In the genomic region with DNA sequence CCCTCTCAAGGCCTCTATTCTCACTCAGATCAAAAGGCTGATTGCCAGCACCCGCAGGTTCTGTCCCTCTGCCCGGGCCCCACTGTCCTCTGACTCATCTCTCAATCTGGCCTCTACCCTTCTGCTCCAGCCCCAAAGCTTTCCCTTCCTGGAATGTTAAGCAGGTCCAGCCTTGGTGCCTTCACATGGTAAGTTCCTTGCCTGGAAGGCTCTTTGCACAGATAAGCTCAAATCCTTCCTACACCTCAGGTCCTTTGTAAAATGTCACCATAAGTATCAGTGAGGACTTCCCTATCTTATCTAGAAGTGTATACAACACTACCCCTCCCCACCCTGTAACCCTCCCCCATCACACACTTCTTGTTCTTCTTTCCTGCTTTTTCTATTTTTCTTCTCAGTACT, we compare ENCODE assay signal across 11 cellular contexts. TPM values are rescaled to one million over a fixed set of nuclear protein-coding genes. Genes with fewer than 3 reads are reported as not detected.
DNase-seq lines count a peak whose midpoint lies in the region; TF ChIP-seq lines count a peak whose summit lies in the region.
"Had no signal": no experiment of that assay in that cellular context is flagged by ENCODE, and none has a peak within 500 bp of the region (broad histone marks: within the 10 kb centered on the region; RNA-seq: fewer than 3 reads in every experiment).

No MANE protein-coding gene starts in this region.

- H3K36me3 ChIP-seq in ascending aorta, result peaks cover 9 to 16% of the 10 kb centered on the region in 2 donors

- no peaks in the 10 kb centered on the region for H3K4me1 ChIP-seq in ascending aorta
- H3K4me1 ChIP-seq: SJSA1 had no signal

- H3K4me3 ChIP-seq in fibroblast of mammary gland (ENCODE audit: control insufficient read depth, low read depth, low read length), result no peak overlapping the region
- no peak overlapping the region for H3K4me3 ChIP-seq in ascending aorta
- H3K4me3 ChIP-seq: mucosa of descending colon, SJSA1 had no signal

- H3K27ac ChIP-seq in ascending aorta, result no peak overlapping the region
- H3K27ac ChIP-seq: SJSA1 had no signal

- H3K9me3 ChIP-seq in ascending aorta, result no peaks in the 10 kb centered on the region
- H3K9me3 ChIP-seq: mucosa of descending colon, SJSA1 had no signal

- no peak for TF ChIP-seq CTCF in fibroblast of mammary gland (conservative IDR thresholded peaks at IDR 0.05; ENCODE audit: control insufficient read depth, insufficient read depth, low read depth, low read length)
- TF ChIP-seq CTCF in ascending aorta (IDR thresholded peaks at IDR 0.05), result no peak

- DNase-seq in AG08396 (ENCODE audit: low spot score), result peak; percentile 48
- peak; percentile 11 for DNase-seq in NCI-H226
- DNase-seq in fibroblast of mammary gland (ENCODE audit: low read depth), result peak; percentile 76
- DNase-seq in RKO (ENCODE audit: low spot score), result no peak
- no peak for DNase-seq in activated CD8-positive, alpha-beta memory T cell treated with anti-CD3 and anti-CD28 coated beads for 24 hours
- no peak for DNase-seq in ascending aorta (ENCODE audit: low spot score in 2 of 2)
- DNase-seq: activated T-cell treated with anti-CD3 and anti-CD28 coated beads, Interleukin-2, amount 50 U/mL, for 24 hours; COR-L47; mucosa of descending colon; NCI-H1694 treated with DMSO at 0.1 percent for 48 hours had no signal

- H3K27me3 ChIP-seq in ascending aorta, result no peaks in the 10 kb centered on the region
- H3K27me3 ChIP-seq: SJSA1 had no signal

- intact Hi-C loops in ascending aorta (cut with DNase I), result no loop called here

RNA-seq across cellular contexts. Expression of gene LPCAT3, which starts 22.2 kb away (rescaled TPM):
- 23.0 TPM for total RNA-seq in ascending aorta

RNA-seq across cellular contexts. Expression of gene EMG1, which starts 25.3 kb away (rescaled TPM):
- total RNA-seq in ascending aorta, result 37.4 TPM

RNA-seq across cellular contexts. Expression of gene PHB2, which starts 25.6 kb away (rescaled TPM):
- total RNA-seq in ascending aorta, result 85.5 TPM

RNA-seq across cellular contexts. Expression of gene PTPN6, which starts 44.9 kb away (rescaled TPM):
- total RNA-seq in ascending aorta, result 1.7 TPM
- total RNA-seq: SJSA1 had no signal

RNA-seq across cellular contexts. Expression of gene C12orf57, which starts 52.2 kb away (rescaled TPM):
- total RNA-seq in ascending aorta, result 558 TPM

Comparison
In these comparisons a context has a peak if more than half of its experiments do, and no peak if none do; other contexts are left out.
1. DNase-seq: peak in AG08396 (single experiment), NCI-H226 (single experiment) and fibroblast of mammary gland (single experiment); none in RKO (single experiment), activated CD8-positive, alpha-beta memory T cell treated with anti-CD3 and anti-CD28 coated beads for 24 hours (single experiment) and ascending aorta (0 of 2).